8 cellular contexts compared by ENCODE assay signal in genomic region chr5:122723606-122724352, GRCh38. TPM values are rescaled to one million over a fixed set of nuclear protein-coding genes. Genes with fewer than 3 reads are reported as not detected.
DNase-seq lines count a peak whose midpoint lies in the region; ATAC-seq and TF ChIP-seq lines count a peak whose summit lies in the region.

No MANE protein-coding gene starts in this region.

- H3K27ac ChIP-seq in AG04450 (ENCODE audit: low read depth, low read length): no peak overlapping the region
- H3K27ac ChIP-seq in upper lobe of right lung: no peak overlapping the region

- no peaks in the 10 kb centered on the region for H3K4me1 ChIP-seq in upper lobe of right lung

- TF ChIP-seq CTCF in AG04450 (IDR thresholded peaks at IDR 0.05; ENCODE audit: low read depth, low read length) (no peak), upper lobe of right lung (IDR thresholded peaks at IDR 0.05) (no peak)

- DNase-seq in AG04450 (ENCODE audit: low read depth, low spot score) (peak; percentile 70), astrocyte of the hippocampus (ENCODE audit: low read depth, low spot score) (peak; percentile 20), upper lobe of right lung (no peak), occipital lobe (lab: John Stamatoyannopoulos, UW) (no peak), activated gamma-delta T cell treated with Interleukin-2 at 50 U/mL for 16 hours (no peak)
- DNase-seq in activated CD4-positive, alpha-beta T cell treated with anti-CD3 and anti-CD28 coated beads for 1 hour: no peak

- H3K9me3 ChIP-seq in AG04450 (ENCODE audit: control insufficient read depth, insufficient read depth, low read length): no peaks in the 10 kb centered on the region
- H3K9me3 ChIP-seq in upper lobe of right lung: no peaks in the 10 kb centered on the region

- no peak overlapping the region for H3K4me3 ChIP-seq in AG04450 (ENCODE audit: low read depth, low read length)
- no peak overlapping the region for H3K4me3 ChIP-seq in upper lobe of right lung

- intact Hi-C loops in upper lobe of right lung (cut with DNase I): no loop called here

- H3K27me3 ChIP-seq in AG04450 (ENCODE audit: control insufficient read depth, insufficient read depth, low read length) (no peaks in the 10 kb centered on the region), upper lobe of right lung (no peaks in the 10 kb centered on the region)

- POLR2A ChIA-PET in AG04450 (lab: Yijun Ruan, JAX): no interaction called here

- no peaks in the 10 kb centered on the region for H3K36me3 ChIP-seq in upper lobe of right lung

- ATAC-seq in GM19035 (IDR thresholded peaks at IDR 0.05; ENCODE audit: unreplicated experiment): peak; percentile 93
- peak; percentile 79 for ATAC-seq in HG03060 (IDR thresholded peaks at IDR 0.05; ENCODE audit: low read depth, unreplicated experiment)
- peak; percentile 78 for ATAC-seq in upper lobe of right lung

- CTCF ChIA-PET in AG04450 (lab: Charles Lee): no interaction called here

RNA-seq across cellular contexts. Expression of gene SNX2, which starts 51.1 kb away (rescaled TPM):
- polyA plus RNA-seq in AG04450 (2011; rRNA removed): 47.6 and 63.9 TPM in 2 replicates
- 80.5 and 80.8 TPM in 2 replicates for polyA minus RNA-seq in AG04450 (2011; rRNA and poly(A)+ RNA removed)
- total RNA-seq in upper lobe of right lung (102 TPM), occipital lobe (58.3 TPM)

Comparison
In these comparisons a context has a peak if more than half of its experiments do, and no peak if none do; other contexts are left out.
1. DNase-seq: peak in AG04450 (single experiment) and astrocyte of the hippocampus (single experiment); none in upper lobe of right lung (single experiment), occipital lobe (single experiment), activated gamma-delta T cell treated with Interleukin-2 at 50 U/mL for 16 hours (single experiment) and activated CD4-positive, alpha-beta T cell treated with anti-CD3 and anti-CD28 coated beads for 1 hour (single experiment).
2. Peak in every context shown above with its lines, with median percentiles within 50 percentile points of each other: ATAC-seq.